ENCODE assay signal across 26 cellular contexts in genomic region chr10:44471410-44471809, GRCh38.
"Had no signal": no experiment of that assay in that cellular context is flagged by ENCODE, and none has a peak within 500 bp of the region (broad histone marks: within the 10 kb centered on the region; RNA-seq: fewer than 3 reads in every experiment).

No MANE protein-coding gene starts in this region.

- H3K27me3 ChIP-seq: brain microvascular endothelial cell, cardiac muscle cell had no signal

- ATAC-seq: activated T-cell treated with anti-CD3 and anti-CD28 coated beads, Interleukin-2, amount 50 U/mL, for 4 hours; Right ventricle myocardium inferior; T-cell had no signal

- H3K36me3 Mint-ChIP-seq: activated CD4-positive, alpha-beta memory T cell treated with anti-CD3 and anti-CD28 coated beads for 36 hours; activated naive CD8-positive, alpha-beta T cell; T-cell had no signal

- H3K36me3 ChIP-seq: brain microvascular endothelial cell, cardiac muscle cell had no signal

- H3K27me3 Mint-ChIP-seq: activated CD4-positive, alpha-beta memory T cell treated with anti-CD3 and anti-CD28 coated beads for 36 hours; activated CD4-positive, alpha-beta T cell treated with anti-CD3 and anti-CD28 coated beads, Interleukin-2, amount 10 ng/mL, durations not matched to agents 7 days and 5 days had no signal

- H3K27ac ChIP-seq: brain microvascular endothelial cell, cardiac muscle cell, KMS-11, SK-N-MC, VCaP had no signal

- DNase-seq: activated CD4-positive, alpha-beta memory T cell treated with anti-CD3 and anti-CD28 coated beads for 36 hours; activated CD4-positive, alpha-beta T cell treated with anti-CD3 and anti-CD28 coated beads, Interleukin-2, amount 10 ng/mL, durations not matched to agents 7 days and 5 days; activated CD4-positive, CD25-positive, alpha-beta regulatory T cell; activated CD8-positive, alpha-beta memory T cell treated with anti-CD3 and anti-CD28 coated beads for 24 hours; activated gamma-delta T cell; activated naive CD4-positive, alpha-beta T cell treated with anti-CD3 and anti-CD28 coated beads for 36 hours; activated T-cell treated with anti-CD3 and anti-CD28 coated beads, Interleukin-2, amount 50 U/mL, for 4 hours; brain microvascular endothelial cell; cerebellar nuclear complex; MM.1S; NCI-H1930; NCI-H2107; NCI-H2171 treated with DMSO at 0.1 percent for 48 hours; NCI-H226; NCI-H510A; NCI-H526 treated with DMSO at 0.1 percent for 48 hours; NCI-H82; RPMI8226; T-cell; T-helper 2 cell had no signal

- H3K4me3 Mint-ChIP-seq: activated CD4-positive, alpha-beta memory T cell treated with anti-CD3 and anti-CD28 coated beads for 36 hours; activated CD4-positive, alpha-beta T cell treated with anti-CD3 and anti-CD28 coated beads, Interleukin-2, amount 10 ng/mL, durations not matched to agents 7 days and 5 days; activated naive CD4-positive, alpha-beta T cell treated with anti-CD3 and anti-CD28 coated beads for 36 hours; activated naive CD8-positive, alpha-beta T cell; activated T-cell treated with anti-CD3 and anti-CD28 coated beads, Interleukin-2, amount 50 U/mL, for 4 hours; T-cell had no signal

- H3K9me3 Mint-ChIP-seq: activated CD4-positive, alpha-beta memory T cell treated with anti-CD3 and anti-CD28 coated beads for 36 hours; activated CD4-positive, alpha-beta T cell treated with anti-CD3 and anti-CD28 coated beads, Interleukin-2, amount 10 ng/mL, durations not matched to agents 7 days and 5 days; activated naive CD4-positive, alpha-beta T cell treated with anti-CD3 and anti-CD28 coated beads for 36 hours; activated T-cell treated with anti-CD3 and anti-CD28 coated beads, Interleukin-2, amount 50 U/mL, for 4 hours had no signal

- H3K27ac Mint-ChIP-seq: activated CD4-positive, alpha-beta memory T cell treated with anti-CD3 and anti-CD28 coated beads for 36 hours; activated CD4-positive, alpha-beta T cell treated with anti-CD3 and anti-CD28 coated beads, Interleukin-2, amount 10 ng/mL, durations not matched to agents 7 days and 5 days; activated naive CD4-positive, alpha-beta T cell treated with anti-CD3 and anti-CD28 coated beads for 36 hours; activated naive CD8-positive, alpha-beta T cell; T-cell had no signal

- H3K4me3 ChIP-seq: cardiac muscle cell, SK-N-MC had no signal

- H3K4me1 Mint-ChIP-seq: activated CD4-positive, alpha-beta T cell treated with anti-CD3 and anti-CD28 coated beads, Interleukin-2, amount 10 ng/mL, durations not matched to agents 7 days and 5 days; T-cell had no signal
